ENCODE assay signal across 16 cellular contexts in genomic region chr12:131091976-131092691, GRCh38.
DNase-seq lines count a peak whose midpoint lies in the region; ATAC-seq, FAIRE-seq and TF ChIP-seq lines count a peak whose summit lies in the region.
"Had no signal": no experiment of that assay in that cellular context is flagged by ENCODE, and none has a peak within 500 bp of the region (broad histone marks: within the 10 kb centered on the region; RNA-seq: fewer than 3 reads in every experiment).

No MANE protein-coding gene starts in this region.

- POLR2A ChIA-PET in GM12878 (lab: Charles Lee), result interaction anchor here (1.0 to 2.1 kb wide), 3 partner anchors 9 to 38 kb away, joined by 3 to 9 read pairs (median 8); no protein-coding TSS in a partner anchor

- H3K4me1 ChIP-seq in BLaER1 treated with 17β-estradiol and CSF1 and Interleukin-3, amounts not matched to agents 10 nM and 100 nM, result peaks cover 27 to 100% (median 94%) of the 10 kb centered on the region in 10 experiments
- H3K4me1 ChIP-seq in GM12878 (ENCODE audit: control insufficient read depth, insufficient read depth, low read length), result peaks cover 46% of the 10 kb centered on the region
- H3K4me1 ChIP-seq: SJSA1 had no signal

- H2AFZ ChIP-seq in GM12878 (ENCODE audit: control insufficient read depth, low read depth, low read length), result peak overlapping the region; percentile 56

- H3K27ac Mint-ChIP-seq in osteocyte (ENCODE audit: unreplicated experiment), result no peak overlapping the region

- H4K20me1 ChIP-seq in BLaER1 treated with 17β-estradiol and CSF1 and Interleukin-3, amounts not matched to agents 10 nM and 100 nM, result peaks cover 0 to 62% (median 19%) of the 10 kb centered on the region in 11 experiments; a peak in 16 of 22 replicates
- no peaks in the 10 kb centered on the region for H4K20me1 ChIP-seq in GM12878 (ENCODE audit: control insufficient read depth, insufficient read depth)

- CTCF ChIA-PET in GM12878 (lab: Yijun Ruan, JAX), result interaction anchor here (0.9 to 2.8 kb wide), 7 partner anchors 10 to 260 kb away, joined by 3 to 37 read pairs (median 4); no protein-coding TSS in a partner anchor

- peak overlapping the region in 4 of 11 experiments; percentile 11 to 59 (median 28); a peak in 3 of 22 replicates for H3K9ac ChIP-seq in BLaER1 treated with 17β-estradiol and CSF1 and Interleukin-3, amounts not matched to agents 10 nM and 100 nM
- H3K9ac ChIP-seq in GM12878 (ENCODE audit: control insufficient read depth, insufficient read depth, low read length), result peak overlapping the region; percentile 62

- DNase-seq in GM12892 (ENCODE audit: insufficient read length) (no peak), GM12878 (ENCODE audit: low read depth, low spot score) (peak; percentile 38), osteocyte (ENCODE audit: extremely low spot score, unreplicated experiment) (peak; percentile 76), NK-92 (lab: John Stamatoyannopoulos, UW; ENCODE audit: unreplicated experiment) (no peak), COR-L47 (lab: John Stamatoyannopoulos, UW) (no peak), NCI-H187 (lab: John Stamatoyannopoulos, UW) (no peak)
- DNase-seq: midbrain; NCI-H2107; NK-92 treated with Interleukin-12 subunit alpha and Interleukin-12 subunit beta, amount 100 ng/mL, for 24 hours had no signal

- H3K79me2 ChIP-seq in GM12878 (ENCODE audit: control insufficient read depth, insufficient read depth, low read length), result no peaks in the 10 kb centered on the region

- H3K36me3 Mint-ChIP-seq in osteocyte (ENCODE audit: unreplicated experiment), result no peaks in the 10 kb centered on the region

- peaks cover 0 to 87% (median 17%) of the 10 kb centered on the region in 11 experiments; a peak in 14 of 22 replicates for H3K27me3 ChIP-seq in BLaER1 treated with 17β-estradiol and CSF1 and Interleukin-3, amounts not matched to agents 10 nM and 100 nM
- H3K27me3 ChIP-seq in GM12878 (replicated peaks in 1 of 2; ENCODE audit: control insufficient read depth in 2 of 2, insufficient read depth in 2 of 2, low read length in 1 of 2), result no peaks in the 10 kb centered on the region
- H3K27me3 ChIP-seq: SJSA1 had no signal

- TF ChIP-seq CTCF in GM12878 (IDR thresholded peaks at IDR 0.05 in 2 of 3, conservative IDR thresholded peaks at IDR 0.05 in 1 of 3; ENCODE audit: control insufficient read depth in 2 of 3, extremely low read depth in 1 of 3, insufficient read depth in 1 of 3, low read depth in 3 of 3, low read length in 3 of 3) (no peak), osteocyte (IDR thresholded peaks at IDR 0.05) (no peak)

- peak; percentile 15 for ATAC-seq in GM12878
- no peak for ATAC-seq in HG03571 (IDR thresholded peaks at IDR 0.05; ENCODE audit: unreplicated experiment)
- ATAC-seq: HCT116 had no signal

- H3K4me2 ChIP-seq in BLaER1 treated with 17β-estradiol and CSF1 and Interleukin-3, amounts not matched to agents 10 nM and 100 nM, result peak overlapping the region; percentile 68 to 99 (median 93); a peak in 20 of 22 replicates
- H3K4me2 ChIP-seq in GM12878 (ENCODE audit: control insufficient read depth, insufficient read depth), result peak overlapping the region; percentile 89

- TF ChIP-seq EP300 in GM12878 (IDR thresholded peaks at IDR 0.05; ENCODE audit: borderline replicate concordance in 1 of 2, control insufficient read depth in 1 of 2, low read depth in 2 of 2, low read length in 2 of 2), result no peak

- RAD21 ChIA-PET in GM12878 (lab: Charles Lee; ENCODE audit: unreplicated experiment), result interaction anchor here (0.8 to 3.1 kb wide), 11 partner anchors 10 to 684 kb away, joined by 3 to 36 read pairs (median 5); partner anchors contain the start of gene ADGRD1

- TF ChIP-seq RAD21 in GM12878 (IDR thresholded peaks at IDR 0.05; ENCODE audit: insufficient read depth, low read depth, low read length), result no peak

- no peak overlapping the region for H3K4me3 Mint-ChIP-seq in osteocyte (ENCODE audit: unreplicated experiment)

- H3K4me1 Mint-ChIP-seq in osteocyte (ENCODE audit: unreplicated experiment), result peaks cover 2% of the 10 kb centered on the region

- 29% methylated on average over 17 of the region's 18 CpGs for WGBS in GM12878 (ENCODE audit: insufficient coverage, insufficient replicate concordance, low lambda C conversion rate, missing lambda C conversion rate)

- SMC1A ChIA-PET in GM12878 (lab: Charles Lee; ENCODE audit: uncharacterized antibody, unreplicated experiment), result interaction anchor here (0.7 to 3.2 kb wide), 7 partner anchors 12 to 220 kb away, joined by 3 to 65 read pairs (median 5); partner anchors contain the start of gene ADGRD1

- H3K27me3 Mint-ChIP-seq in osteocyte (ENCODE audit: unreplicated experiment), result no peaks in the 10 kb centered on the region

- H3K27ac ChIP-seq in BLaER1 treated with 17β-estradiol and CSF1 and Interleukin-3, amounts not matched to agents 10 nM and 100 nM, result peak overlapping the region in 4 of 11 experiments; percentile 39 to 65 (median 56); a peak in 6 of 22 replicates
- H3K27ac ChIP-seq in GM12878 (ENCODE audit: control insufficient read depth, insufficient read depth), result peak overlapping the region; percentile 89
- H3K27ac ChIP-seq: C4-2B, SJSA1 had no signal

- in situ Hi-C loops in GM12878 (cut with MboI), result no loop called here

- no peaks in the 10 kb centered on the region for H3K9me3 ChIP-seq in BLaER1 treated with 17β-estradiol and CSF1 and Interleukin-3, amounts not matched to agents 10 nM and 100 nM (replicated peaks in 1 of 11)
- H3K9me3 ChIP-seq in GM12878 (replicated peaks; ENCODE audit: control insufficient read depth, insufficient read depth, low read length), result no peaks in the 10 kb centered on the region
- H3K9me3 ChIP-seq: SJSA1 had no signal

- H3K4me3 ChIP-seq in BLaER1 treated with 17β-estradiol and CSF1 and Interleukin-3, amounts not matched to agents 10 nM and 100 nM, result peak overlapping the region in 2 of 10 experiments; percentile 2 to 9; a peak in 2 of 20 replicates
- no peak overlapping the region for H3K4me3 ChIP-seq in GM12878
- H3K4me3 ChIP-seq: SJSA1 had no signal

- H3K36me3 ChIP-seq in BLaER1 treated with 17β-estradiol and CSF1 and Interleukin-3, amounts not matched to agents 10 nM and 100 nM, result no peaks in the 10 kb centered on the region; a peak in 1 of 22 replicates
- no peaks in the 10 kb centered on the region for H3K36me3 ChIP-seq in GM12878 (ENCODE audit: control insufficient read depth in 2 of 2, insufficient read depth in 2 of 2, low read length in 1 of 2)
- H3K36me3 ChIP-seq: SJSA1 had no signal

- TSS peak; percentile 94 for BruUV-seq in GM12878 (replicated peaks; lab: Mats Ljungman, UMichigan)

- FAIRE-seq in GM12892 (lab: Jason Lieb, UNC) (peak; percentile 69), GM12878 (lab: Jason Lieb, UNC) (peak; percentile 85)
- FAIRE-seq: astrocyte, TTC549 had no signal

- intact Hi-C loops in GM12878 (cut with micrococcal nuclease; ENCODE audit: unreplicated experiment), result loop anchor here (2.0 kb wide), 3 partner anchors 23 to 213 kb away; no protein-coding TSS in a partner anchor

- H3K9me3 Mint-ChIP-seq in osteocyte (ENCODE audit: unreplicated experiment), result no peaks in the 10 kb centered on the region

- no peak for TF ChIP-seq POLR2A in GM12892 (IDR thresholded peaks at IDR 0.05; ENCODE audit: low read depth, low read length)
- TF ChIP-seq POLR2A in GM12878 (IDR thresholded peaks at IDR 0.05; ENCODE audit: low read depth, low read length), result no peak

TF ChIP-seq in GM12878, 131 proteins besides CTCF, POLR2A, EP300 and RAD21 (continues in another document):
- TF ChIP-seq ZSCAN29 (IDR thresholded peaks at IDR 0.05) (no peak), SMARCA5 (IDR thresholded peaks at IDR 0.05) (no peak), PBX3 (IDR thresholded peaks at IDR 0.05; ENCODE audit: insufficient replicate concordance, low read depth, low read length) (peak; percentile 42), ZNF592 (IDR thresholded peaks at IDR 0.05) (peak; percentile 56; the same call in 1 of the 2 replicates), GATAD2B (conservative IDR thresholded peaks at IDR 0.05; ENCODE audit: low read depth) (peak; percentile 18)

Comparison
In these comparisons a context has a peak if more than half of its experiments do, and no peak if none do; other contexts are left out.
1. DNase-seq: peak in GM12878 (single experiment) and osteocyte (single experiment); none in GM12892 (single experiment), NK-92 (single experiment), COR-L47 (single experiment) and NCI-H187 (0 of 2).